ENCODE assay signal across 14 cellular contexts in the genomic region with DNA sequence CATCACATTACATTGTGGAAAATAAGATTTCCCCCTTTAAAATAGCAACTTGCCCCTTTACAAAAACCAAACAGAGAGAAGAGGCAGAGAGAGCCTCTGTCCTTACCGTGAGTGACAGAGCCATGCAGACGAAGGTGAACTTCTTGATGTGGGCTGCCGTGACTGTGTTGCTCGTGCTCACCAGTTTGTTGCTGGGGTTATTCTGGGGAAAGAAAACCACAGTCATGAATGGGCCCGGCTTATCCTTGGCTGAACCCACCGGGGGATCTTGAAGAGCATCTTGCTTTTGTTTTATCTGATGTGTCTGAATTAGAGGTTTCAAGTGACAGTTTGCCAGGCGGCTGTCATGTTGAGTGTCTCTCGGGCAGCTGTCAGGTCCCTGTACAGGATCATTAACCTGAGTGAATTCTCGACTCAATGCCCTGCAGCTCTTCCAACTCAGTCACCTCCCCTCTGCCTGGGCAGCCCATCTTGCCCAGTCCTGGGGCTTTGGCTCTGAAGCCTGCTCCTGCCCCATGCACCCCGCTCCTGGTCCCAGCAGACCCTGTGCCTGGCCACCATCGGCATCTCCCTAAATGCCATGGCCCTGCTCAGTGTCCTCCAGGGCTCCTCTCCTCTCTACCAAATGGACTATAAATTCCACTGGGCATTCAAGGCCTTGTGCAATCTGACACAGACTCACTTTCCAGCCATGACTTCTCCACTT.
A peak's percentile ranks its signal among the peaks of the same experiment; 100 is the strongest.
DNase-seq lines count a peak whose midpoint lies in the region; ATAC-seq lines count a peak whose summit lies in the region.
"Had no signal": no experiment of that assay in that cellular context is flagged by ENCODE, and none has a peak within 500 bp of the region (broad histone marks: within the 10 kb centered on the region; RNA-seq: fewer than 3 reads in every experiment).

No MANE protein-coding gene starts in this region.

- H2AK5ac ChIP-seq in trophoblast cell (ENCODE audit: low read length), result no peak overlapping the region

- intact Hi-C loops in naive thymus-derived CD4-positive, alpha-beta T cell (cut with micrococcal nuclease), result loop anchor here in 1 of 2 donors (5.0 kb wide), 1 partner anchor 55 kb away; no protein-coding TSS in a partner anchor

- no peak overlapping the region for H3K27ac ChIP-seq in naive thymus-derived CD4-positive, alpha-beta T cell (ENCODE audit: low read depth, low read length)
- H3K27ac ChIP-seq in trophoblast cell (ENCODE audit: low read depth, low read length), result no peak overlapping the region
- H3K27ac ChIP-seq: ovary had no signal

- H4K12ac ChIP-seq in trophoblast cell (ENCODE audit: low read depth, low read length), result no peak overlapping the region

- no peak overlapping the region for H3K23ac ChIP-seq in trophoblast cell (ENCODE audit: low read length)

- H3K79me2 ChIP-seq in trophoblast cell (ENCODE audit: control insufficient read depth, insufficient read depth, low read length, poor library complexity), result no peaks in the 10 kb centered on the region

- H2BK120ac ChIP-seq in trophoblast cell (ENCODE audit: insufficient read depth, low read length, poor library complexity), result no peak overlapping the region

- POLR2A ChIA-PET in T-cell (lab: Charles Lee), result no interaction called here
- POLR2A ChIA-PET in naive thymus-derived CD4-positive, alpha-beta T cell (lab: Charles Lee), result no interaction called here

- H3K4me1 Mint-ChIP-seq in T-cell, result peaks cover 28 to 37% (median 37%) of the 10 kb centered on the region in 3 donors
- H3K4me1 Mint-ChIP-seq in naive thymus-derived CD4-positive, alpha-beta T cell, result peaks cover 8 to 44% (median 34%) of the 10 kb centered on the region in 7 donors

- H2BK5ac ChIP-seq in trophoblast cell (ENCODE audit: low read depth, low read length, poor library complexity), result no peak overlapping the region

- no peaks in the 10 kb centered on the region for H3K79me1 ChIP-seq in trophoblast cell (ENCODE audit: low read length)

- no peak overlapping the region for H3K9ac ChIP-seq in trophoblast cell (ENCODE audit: low read length)

- H3K14ac ChIP-seq in trophoblast cell (ENCODE audit: low read length), result no peak overlapping the region

- no peak overlapping the region for H2BK12ac ChIP-seq in trophoblast cell (ENCODE audit: low read length)

- H3K4me3 Mint-ChIP-seq in T-cell, result no peak overlapping the region
- peak overlapping the region in 2 of 10 donors; percentile 1 to 3 for H3K4me3 Mint-ChIP-seq in naive thymus-derived CD4-positive, alpha-beta T cell
- H3K4me3 Mint-ChIP-seq: activated CD4-positive, alpha-beta memory T cell treated with anti-CD3 and anti-CD28 coated beads for 36 hours had no signal

- no peak overlapping the region for H3K4me3 ChIP-seq in naive thymus-derived CD4-positive, alpha-beta T cell (ENCODE audit: low read length)
- no peak overlapping the region for H3K4me3 ChIP-seq in trophoblast cell (ENCODE audit: low read depth, low read length)
- H3K4me3 ChIP-seq: lung, ovary had no signal

- no peaks in the 10 kb centered on the region for H3K27me3 Mint-ChIP-seq in T-cell
- H3K27me3 Mint-ChIP-seq in naive thymus-derived CD4-positive, alpha-beta T cell, result no peaks in the 10 kb centered on the region
- H3K27me3 Mint-ChIP-seq: activated CD4-positive, alpha-beta memory T cell treated with anti-CD3 and anti-CD28 coated beads for 36 hours; IgD-negative memory B cell had no signal

- H3K36me3 ChIP-seq in naive thymus-derived CD4-positive, alpha-beta T cell (ENCODE audit: control insufficient read depth in 2 of 3, insufficient read depth in 3 of 3, low read length in 3 of 3), result peaks cover 0 to 75% (median 0%) of the 10 kb centered on the region in 3 experiments
- peaks cover 4 to 19% of the 10 kb centered on the region in 2 experiments for H3K36me3 ChIP-seq in trophoblast cell (ENCODE audit: control insufficient read depth in 1 of 2, insufficient read depth in 2 of 2, low read length in 2 of 2)
- H3K36me3 ChIP-seq: ovary had no signal

- no peak overlapping the region for H3K4me2 ChIP-seq in trophoblast cell (ENCODE audit: low read length)

- no CpG with 5 or more reads among the region's 11 CpGs for WGBS in trophoblast cell (ENCODE audit: extremely low coverage, insufficient coverage, insufficient read length)

- no peak overlapping the region for H2AFZ ChIP-seq in trophoblast cell (ENCODE audit: insufficient read depth, low read length, poor library complexity)

- H4K91ac ChIP-seq in trophoblast cell (ENCODE audit: low read depth, low read length), result no peak overlapping the region

- CTCF ChIA-PET in T-cell (lab: Charles Lee), result interaction anchor here in 1 of 2 donors (0.6 kb wide), 1 partner anchor 15 kb away, joined by 3 read pairs; no protein-coding TSS in a partner anchor
- CTCF ChIA-PET in naive thymus-derived CD4-positive, alpha-beta T cell (lab: Charles Lee), result no interaction called here

- DNase-seq in DMS79 (lab: John Stamatoyannopoulos, UW), result peak; percentile 35
- peak; percentile 37 for DNase-seq in NCI-H1694 treated with DMSO at 0.1 percent for 48 hours (lab: John Stamatoyannopoulos, UW)
- peak in 24 of 34 experiments; percentile 3 to 67 (median 20) for DNase-seq in T-cell
- DNase-seq in naive thymus-derived CD4-positive, alpha-beta T cell, result peak in 7 of 9 donors; percentile 17 to 73 (median 47)
- DNase-seq in HCEC 1CT, result no peak
- no peak for DNase-seq in trophoblast cell
- DNase-seq: activated CD4-positive, alpha-beta memory T cell treated with anti-CD3 and anti-CD28 coated beads for 36 hours; aorta; GOT3; NCI-H774; ovary had no signal

- peak; percentile 56 to 84 (median 66) for ATAC-seq in T-cell (replicated peaks in 1 of 4)
- peak; percentile 45 for ATAC-seq in naive thymus-derived CD4-positive, alpha-beta T cell
- ATAC-seq in GM18519 (IDR thresholded peaks at IDR 0.05; ENCODE audit: low FRiP score, unreplicated experiment), result no peak

- H3K4me1 ChIP-seq in naive thymus-derived CD4-positive, alpha-beta T cell (ENCODE audit: control insufficient read depth in 2 of 2, insufficient read depth in 2 of 2, low read length in 2 of 2), result peaks cover 0 to 3% of the 10 kb centered on the region in 2 donors
- H3K4me1 ChIP-seq in trophoblast cell (ENCODE audit: control insufficient read depth in 1 of 2, insufficient read depth in 2 of 2, low read length in 2 of 2), result peaks cover 0 to 2% of the 10 kb centered on the region in 2 experiments

- H3K9me3 Mint-ChIP-seq in T-cell, result no peaks in the 10 kb centered on the region
- H3K9me3 Mint-ChIP-seq in naive thymus-derived CD4-positive, alpha-beta T cell, result no peaks in the 10 kb centered on the region
- H3K9me3 Mint-ChIP-seq: activated CD4-positive, alpha-beta memory T cell treated with anti-CD3 and anti-CD28 coated beads for 36 hours; IgD-negative memory B cell had no signal

- no peak overlapping the region for H3K18ac ChIP-seq in trophoblast cell (ENCODE audit: low read length)

- no peak overlapping the region for H3K4ac ChIP-seq in trophoblast cell (ENCODE audit: low read depth, low read length)

- no peaks in the 10 kb centered on the region for H3K9me3 ChIP-seq in naive thymus-derived CD4-positive, alpha-beta T cell (ENCODE audit: control insufficient read depth in 2 of 3, low read length in 3 of 3)
- H3K9me3 ChIP-seq in trophoblast cell (ENCODE audit: insufficient read depth, low read depth, low read length), result peaks cover 3% of the 10 kb centered on the region
- H3K9me3 ChIP-seq: ovary had no signal

- no peaks in the 10 kb centered on the region for H3K27me3 ChIP-seq in naive thymus-derived CD4-positive, alpha-beta T cell (ENCODE audit: control insufficient read depth in 2 of 2, insufficient read depth in 2 of 2, low read length in 2 of 2)
- no peaks in the 10 kb centered on the region for H3K27me3 ChIP-seq in trophoblast cell (ENCODE audit: insufficient read depth, low read length)
- H3K27me3 ChIP-seq: ovary had no signal

- peaks cover 57% of the 10 kb centered on the region for H3K36me3 Mint-ChIP-seq in T-cell
- peaks cover 7 to 41% (median 13%) of the 10 kb centered on the region in 5 donors for H3K36me3 Mint-ChIP-seq in naive thymus-derived CD4-positive, alpha-beta T cell

- peak overlapping the region; percentile 61 to 83 for H3K27ac Mint-ChIP-seq in T-cell
- peak overlapping the region in 8 of 9 donors; percentile 29 to 91 (median 78) for H3K27ac Mint-ChIP-seq in naive thymus-derived CD4-positive, alpha-beta T cell
- H3K27ac Mint-ChIP-seq: activated CD4-positive, alpha-beta memory T cell treated with anti-CD3 and anti-CD28 coated beads for 36 hours had no signal

- H4K8ac ChIP-seq in trophoblast cell (ENCODE audit: low read depth, low read length), result no peak overlapping the region

Comparison
In these comparisons a context has a peak if more than half of its experiments do, and no peak if none do; other contexts are left out.
1. DNase-seq: peak in DMS79 (single experiment), NCI-H1694 treated with DMSO at 0.1 percent for 48 hours (single experiment), T-cell (24 of 34) and naive thymus-derived CD4-positive, alpha-beta T cell (7 of 9); none in HCEC 1CT (single experiment) and trophoblast cell (0 of 2).